Comparison of ENCODE assay signal across 9 cellular contexts in the genomic region with DNA sequence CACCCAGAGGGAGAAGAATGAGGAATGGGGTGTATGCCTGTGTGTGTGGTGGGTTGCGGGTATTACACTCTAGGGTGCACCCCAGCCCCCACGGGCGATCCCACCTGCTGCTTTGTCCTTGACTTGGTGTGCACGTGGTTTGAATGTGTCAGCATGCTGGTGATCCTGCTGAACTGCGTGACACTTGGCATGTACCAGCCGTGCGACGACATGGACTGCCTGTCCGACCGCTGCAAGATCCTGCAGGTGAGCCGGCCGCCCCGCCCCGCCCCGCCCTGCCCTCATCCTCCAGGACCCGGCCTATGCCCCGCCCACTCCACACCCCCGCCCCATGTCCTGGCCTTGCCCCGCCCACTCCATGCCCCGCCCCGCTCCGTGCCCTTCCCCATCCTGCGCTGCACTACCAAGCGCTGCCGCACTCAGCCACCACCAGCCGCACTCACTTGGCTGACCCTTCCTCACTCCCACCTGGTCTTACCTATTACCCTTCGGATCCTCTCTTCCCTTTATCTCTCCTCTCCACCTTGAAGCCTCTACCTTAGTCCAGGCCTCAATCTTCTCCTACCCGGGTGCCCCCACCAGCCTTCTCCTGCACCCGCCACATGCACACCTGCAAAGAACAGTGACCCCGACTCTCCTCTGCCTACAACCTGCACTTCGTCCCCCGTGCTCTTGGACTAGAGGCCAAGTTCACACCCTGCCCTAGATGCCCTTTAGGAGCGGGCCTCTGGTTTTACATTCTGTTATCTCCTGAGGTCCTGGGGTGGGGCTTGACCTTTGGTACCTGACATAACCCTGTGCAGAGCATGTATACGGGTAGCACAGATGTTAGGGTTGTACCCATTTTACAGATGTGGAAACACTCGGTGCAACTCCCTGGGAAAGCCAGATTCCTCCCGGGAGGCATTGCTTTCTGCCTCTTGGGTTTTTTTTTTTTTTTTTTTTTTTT. TPM values are rescaled to one million over a fixed set of nuclear protein-coding genes. Genes with fewer than 3 reads are reported as not detected.
DNase-seq lines count a peak whose midpoint lies in the region; ATAC-seq and TF ChIP-seq lines count a peak whose summit lies in the region.
"Had no signal": no experiment of that assay in that cellular context is flagged by ENCODE, and none has a peak within 500 bp of the region (broad histone marks: within the 10 kb centered on the region; RNA-seq: fewer than 3 reads in every experiment).

No MANE protein-coding gene starts in this region.

- in situ Hi-C loops in GM23248 (cut with MboI) = loop anchor here (25.0 kb wide), 1 partner anchor 111 kb away; no protein-coding TSS in a partner anchor

- H3K4me3 ChIP-seq in GM23248 (no peak overlapping the region), choroid plexus epithelial cell (ENCODE audit: low read depth, low read length) (no peak overlapping the region), psoas muscle (no peak overlapping the region), Karpas-422 (ENCODE audit: low read length) (no peak overlapping the region)

- peaks cover 20% of the 10 kb centered on the region for H3K27me3 ChIP-seq in GM23248 (replicated peaks; ENCODE audit: insufficient read depth)
- H3K27me3 ChIP-seq in psoas muscle (ENCODE audit: insufficient read depth in 3 of 3, low read length in 2 of 3) = peaks cover 0 to 61% (median 16%) of the 10 kb centered on the region in 3 donors
- H3K27me3 ChIP-seq in Karpas-422 (ENCODE audit: low read length) = no peaks in the 10 kb centered on the region

- ATAC-seq in psoas muscle (peak; percentile 27 to 77 (median 50)), HG03135 (IDR thresholded peaks at IDR 0.05; ENCODE audit: unreplicated experiment) (no peak), GM18858 (IDR thresholded peaks at IDR 0.05; ENCODE audit: unreplicated experiment) (no peak)

- H3K27ac ChIP-seq in GM23248 (no peak overlapping the region), psoas muscle (no peak overlapping the region), Karpas-422 (ENCODE audit: low read length) (no peak overlapping the region)

- no peak overlapping the region for H2AFZ ChIP-seq in GM23248
- H2AFZ ChIP-seq in Karpas-422 (ENCODE audit: low read length) = no peak overlapping the region

- DNase-seq in GM23248 (peak; percentile 25), choroid plexus epithelial cell (ENCODE audit: low read depth) (no peak), psoas muscle (peak in 1 of 2 donors; percentile 60), Karpas-422 (no peak), globus pallidus (ENCODE audit: low spot score) (no peak)
- DNase-seq in activated CD4-positive, CD25-positive, alpha-beta regulatory T cell treated with anti-CD3 and anti-CD28 coated beads, Interleukin-2, amount 50 U/mL, for 72 hours = peak; percentile 74

- H3F3A ChIP-seq in GM23248 (ENCODE audit: insufficient read depth) = no peaks in the 10 kb centered on the region

- TF ChIP-seq CTCF in choroid plexus epithelial cell (conservative IDR thresholded peaks at IDR 0.05; ENCODE audit: low read depth, low read length) (peak; percentile 4), psoas muscle (IDR thresholded peaks at IDR 0.05) (no peak)

- H3K9ac ChIP-seq in GM23248 (no peak overlapping the region), Karpas-422 (ENCODE audit: low read length) (no peak overlapping the region)

- 19 to 22% methylated on average over 26 to 36 of the region's 36 CpGs for WGBS in GM23248 (ENCODE audit: low coverage in 1 of 2, low lambda C conversion rate in 2 of 2, missing lambda C conversion rate in 2 of 2), 2 experiments
- WGBS in psoas muscle, 3 donors = 21 to 40% (median 30%) methylated on average over 20 to 36 of the region's 36 CpGs

- no peaks in the 10 kb centered on the region for H3K36me3 ChIP-seq in GM23248 (ENCODE audit: low read depth)
- no peaks in the 10 kb centered on the region for H3K36me3 ChIP-seq in psoas muscle (ENCODE audit: insufficient read depth in 1 of 2, low read depth in 1 of 2)
- no peaks in the 10 kb centered on the region for H3K36me3 ChIP-seq in Karpas-422 (ENCODE audit: insufficient read depth, low read length)

- H3K9me3 ChIP-seq in GM23248 (ENCODE audit: low read depth) (no peaks in the 10 kb centered on the region), psoas muscle (no peaks in the 10 kb centered on the region), Karpas-422 (ENCODE audit: low read length) (no peaks in the 10 kb centered on the region)

- intact Hi-C loops in psoas muscle (cut with DNase I) = no loop called here

- H3K79me2 ChIP-seq in GM23248 (ENCODE audit: insufficient read depth) (no peaks in the 10 kb centered on the region), Karpas-422 (ENCODE audit: low read length) (no peaks in the 10 kb centered on the region)

- no peaks in the 10 kb centered on the region for H3K9me2 ChIP-seq in GM23248 (ENCODE audit: insufficient read depth)
- H3K9me2 ChIP-seq in Karpas-422 (replicated peaks; ENCODE audit: insufficient read depth, low read length) = no peaks in the 10 kb centered on the region

- H3K4me2 ChIP-seq in GM23248 (ENCODE audit: unreplicated experiment) (no peak overlapping the region), Karpas-422 (ENCODE audit: low read depth, low read length, poor library complexity, severe bottlenecking) (no peak overlapping the region)

- H3K4me1 ChIP-seq in GM23248 (ENCODE audit: insufficient read depth) (no peaks in the 10 kb centered on the region), psoas muscle (no peaks in the 10 kb centered on the region), Karpas-422 (ENCODE audit: low read length) (peaks cover 14% of the 10 kb centered on the region)

- no peaks in the 10 kb centered on the region for H4K20me1 ChIP-seq in GM23248 (ENCODE audit: insufficient read depth)
- no peaks in the 10 kb centered on the region; the same call in 1 of the 2 replicates for H4K20me1 ChIP-seq in Karpas-422 (ENCODE audit: insufficient read depth, low read depth, low read length)

RNA-seq across cellular contexts. Expression of gene CACNA1I, which starts 27.7 kb away (rescaled TPM):
- not detected in 2 replicates for total RNA-seq in GM23248 (2014; rRNA removed; shearing (Covaris generic))
- polyA plus RNA-seq in GM23248 (2016; fragmentation: Nextera tagmentation; extraction: Ambion mirVana) (not detected in 2 replicates), psoas muscle (under 1 TPM; 0.01 to 0.14 (median 0.01) TPM)
- under 1 TPM in 2 of 4 donors, not detected in 2; 0.04 to 0.06 TPM for total RNA-seq in psoas muscle
- not detected in 2 replicates for total RNA-seq in Karpas-422 (2014; rRNA removed; shearing (Covaris generic); ENCODE audit: low replicate concordance)
- total RNA-seq: glomerular endothelial cell had no signal

Comparison
In these comparisons a context has a peak if more than half of its experiments do, and no peak if none do; other contexts are left out.
1. DNase-seq: peak in GM23248 (single experiment) and activated CD4-positive, CD25-positive, alpha-beta regulatory T cell treated with anti-CD3 and anti-CD28 coated beads, Interleukin-2, amount 50 U/mL, for 72 hours (single experiment); none in choroid plexus epithelial cell (single experiment), Karpas-422 (single experiment) and globus pallidus (single experiment).
2. ATAC-seq: peak in psoas muscle (4 of 4); none in HG03135 (single experiment) and GM18858 (single experiment).